7 cellular contexts compared by ENCODE assay signal in the genomic region with DNA sequence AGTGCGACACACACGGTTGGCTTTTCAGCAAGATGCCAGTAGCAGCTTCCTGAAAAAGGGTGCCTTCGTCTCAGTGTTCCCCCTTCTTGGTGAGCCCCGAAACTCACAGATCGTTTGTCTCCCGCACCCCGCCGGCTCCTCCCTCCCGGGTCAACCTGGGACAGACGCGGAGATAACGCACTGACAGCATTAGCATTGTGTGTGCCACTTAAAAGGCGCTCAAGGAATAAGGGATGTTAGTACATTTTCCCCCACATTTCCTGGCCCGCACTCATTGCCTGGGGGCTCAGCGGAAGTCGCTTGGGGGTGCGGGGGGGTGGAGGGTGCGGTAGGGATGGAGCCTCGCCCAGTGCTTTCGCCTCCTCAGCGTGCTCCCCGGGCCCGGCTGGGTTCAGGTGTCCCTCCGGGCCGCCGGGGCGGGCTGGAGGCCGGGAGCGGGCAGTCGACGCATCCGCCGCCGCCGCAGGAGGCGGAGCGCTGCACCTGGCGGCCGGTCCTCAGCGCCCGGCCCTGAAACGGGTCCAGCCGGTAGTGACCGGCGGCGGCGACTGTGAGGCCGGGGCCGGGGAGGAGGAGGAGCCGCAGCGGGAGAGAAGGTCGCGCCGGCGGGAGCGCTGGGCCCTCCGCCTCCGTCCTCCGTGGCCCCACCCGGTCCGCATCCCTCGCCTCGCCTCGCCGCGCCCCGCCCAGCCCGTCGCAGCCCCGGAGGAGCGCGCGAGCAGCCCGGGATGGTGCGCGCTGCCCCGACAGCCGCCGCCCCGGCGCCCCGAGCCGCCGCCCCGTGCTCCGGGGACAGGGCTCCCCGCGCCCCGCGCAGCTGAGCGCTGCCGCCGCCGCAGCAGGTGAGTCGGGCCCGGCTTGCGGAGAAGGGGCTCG. TPM values are rescaled to one million over a fixed set of nuclear protein-coding genes. Genes with fewer than 3 reads are reported as not detected.
DNase-seq lines count a peak whose midpoint lies in the region; ATAC-seq lines count a peak whose summit lies in the region.

A gene (plus strand): TSS at position 694 of the 876 bp plus-strand sequence. CDS start 27,675 bp downstream, outside the sequence.

- ATAC-seq in GM18502 (IDR thresholded peaks at IDR 0.05; ENCODE audit: poor library complexity, unreplicated experiment) (peak; percentile 65), HG02759 (IDR thresholded peaks at IDR 0.05; ENCODE audit: unreplicated experiment) (peak; percentile 67)
- ATAC-seq in activated CD8-positive, alpha-beta T cell treated with anti-CD3 and anti-CD28 coated beads, Interleukin-2, amount 10 ng/mL, durations not matched to agents 7 days and 5 days = peak; percentile 62
- ATAC-seq in effector memory CD8-positive, alpha-beta T cell (replicated peaks) = peak; percentile 46

- CTCF ChIA-PET in activated CD8-positive, alpha-beta T cell treated with anti-CD3 and anti-CD28 coated beads, Interleukin-2, amount 10 ng/mL, durations not matched to agents 7 days and 5 days (lab: Charles Lee) = interaction anchor here (1.1 to 1.6 kb wide), 4 partner anchors 8 to 63 kb away, joined by 4 to 6 read pairs (median 4); no protein-coding TSS in a partner anchor

- DNase-seq in NCI-H2171 treated with DMSO at 0.1 percent for 48 hours (lab: John Stamatoyannopoulos, UW) = peak; percentile 51
- DNase-seq in activated CD8-positive, alpha-beta T cell treated with anti-CD3 and anti-CD28 coated beads, Interleukin-2, amount 10 ng/mL, durations not matched to agents 7 days and 5 days = peak; percentile 70
- DNase-seq in effector memory CD8-positive, alpha-beta T cell = peak; percentile 68 to 79 (median 68)
- DNase-seq in midbrain (lab: John Stamatoyannopoulos, UW) = peak; percentile 60
- DNase-seq in stimulated activated CD8-positive, alpha-beta memory T cell treated with anti-CD3 and anti-CD28 coated beads, Interleukin-2, amount 100 ng/mL, for 48 hours (ENCODE audit: low read depth in 2 of 2) = peak; percentile 41 to 45

- H3K9me3 Mint-ChIP-seq in activated CD8-positive, alpha-beta T cell treated with anti-CD3 and anti-CD28 coated beads, Interleukin-2, amount 10 ng/mL, durations not matched to agents 7 days and 5 days (ENCODE audit: insufficient read depth) = no peaks in the 10 kb centered on the region
- H3K9me3 Mint-ChIP-seq in effector memory CD8-positive, alpha-beta T cell = no peaks in the 10 kb centered on the region

- H3K36me3 Mint-ChIP-seq in activated CD8-positive, alpha-beta T cell treated with anti-CD3 and anti-CD28 coated beads, Interleukin-2, amount 10 ng/mL, durations not matched to agents 7 days and 5 days (ENCODE audit: low read depth) = peaks cover 15% of the 10 kb centered on the region
- peaks cover 29% of the 10 kb centered on the region for H3K36me3 Mint-ChIP-seq in effector memory CD8-positive, alpha-beta T cell (ENCODE audit: insufficient read depth)

- H3K4me3 Mint-ChIP-seq in activated CD8-positive, alpha-beta T cell treated with anti-CD3 and anti-CD28 coated beads, Interleukin-2, amount 10 ng/mL, durations not matched to agents 7 days and 5 days = peak within 1 kb of the TSS; percentile 87
- H3K4me3 Mint-ChIP-seq in effector memory CD8-positive, alpha-beta T cell = peak within 1 kb of the TSS; percentile 80 to 86

- no peaks in the 10 kb centered on the region for H3K27me3 Mint-ChIP-seq in activated CD8-positive, alpha-beta T cell treated with anti-CD3 and anti-CD28 coated beads, Interleukin-2, amount 10 ng/mL, durations not matched to agents 7 days and 5 days (ENCODE audit: low read depth)
- no peaks in the 10 kb centered on the region for H3K27me3 Mint-ChIP-seq in effector memory CD8-positive, alpha-beta T cell

- peaks cover 30% of the 10 kb centered on the region for H3K4me1 Mint-ChIP-seq in activated CD8-positive, alpha-beta T cell treated with anti-CD3 and anti-CD28 coated beads, Interleukin-2, amount 10 ng/mL, durations not matched to agents 7 days and 5 days (ENCODE audit: low read depth)
- H3K4me1 Mint-ChIP-seq in effector memory CD8-positive, alpha-beta T cell (ENCODE audit: low read depth in 2 of 2) = peaks cover 12 to 36% of the 10 kb centered on the region in 2 donors

- H3K27ac Mint-ChIP-seq in activated CD8-positive, alpha-beta T cell treated with anti-CD3 and anti-CD28 coated beads, Interleukin-2, amount 10 ng/mL, durations not matched to agents 7 days and 5 days = peak within 1 kb of the TSS; percentile 94
- peak within 1 kb of the TSS; percentile 92 to 97 for H3K27ac Mint-ChIP-seq in effector memory CD8-positive, alpha-beta T cell

- POLR2A ChIA-PET in activated CD8-positive, alpha-beta T cell treated with anti-CD3 and anti-CD28 coated beads, Interleukin-2, amount 10 ng/mL, durations not matched to agents 7 days and 5 days (lab: Charles Lee) = interaction anchor here (0.8 to 2.7 kb wide), 17 partner anchors 8 to 645 kb away, joined by 3 to 34 read pairs (median 5); a partner anchor contains a TSS

RNA-seq across cellular contexts. Expression of the gene that starts here (rescaled TPM):
- total RNA-seq in activated CD8-positive, alpha-beta T cell treated with anti-CD3 and anti-CD28 coated beads, Interleukin-2, amount 10 ng/mL, durations not matched to agents 7 days and 5 days = 10 to 100 TPM; 51.8 to 53.2 TPM

Comparison
In these comparisons a context has a peak if more than half of its experiments do, and no peak if none do; other contexts are left out.
1. Peak in every context shown above with its lines: DNase-seq and ATAC-seq.